ENCODE assay signal across 19 cellular contexts in genomic region chr5:59103303-59103702, GRCh38.
"Had no signal": no experiment of that assay in that cellular context is flagged by ENCODE, and none has a peak within 500 bp of the region (broad histone marks: within the 10 kb centered on the region; RNA-seq: fewer than 3 reads in every experiment).

No MANE protein-coding gene starts in this region.

- FAIRE-seq: colon had no signal

- H3K9ac ChIP-seq: neural progenitor cell had no signal

- H3K9me3 Mint-ChIP-seq: activated CD4-positive, alpha-beta memory T cell treated with anti-CD3 and anti-CD28 coated beads for 36 hours; activated naive CD8-positive, alpha-beta T cell treated with anti-CD3 and anti-CD28 coated beads, Interleukin-2, amount 10 ng/mL, durations not matched to agents 7 days and 5 days; neural progenitor cell had no signal

- H3K4me3 Mint-ChIP-seq: activated CD4-positive, alpha-beta memory T cell treated with anti-CD3 and anti-CD28 coated beads for 36 hours; activated naive CD8-positive, alpha-beta T cell treated with anti-CD3 and anti-CD28 coated beads, Interleukin-2, amount 10 ng/mL, durations not matched to agents 7 days and 5 days; activated T-helper 1 cell treated with anti-CD3 and anti-CD28 coated beads, Interleukin-12 subunit alpha, Interleukin-12 subunit beta, Interleukin-2, Interleukin-4 antibody, amounts not matched to agents 30 ng/mL and 10 ng/mL and 1 ng/mL, durations not matched to agents 14 hours and 24 hours and 36 hours; neural progenitor cell had no signal

- H3K27me3 Mint-ChIP-seq: activated CD4-positive, alpha-beta memory T cell treated with anti-CD3 and anti-CD28 coated beads for 36 hours had no signal

- H3K27ac ChIP-seq: body of pancreas, dorsolateral prefrontal cortex, heart right ventricle, left ventricle myocardium inferior, neural progenitor cell, right atrium auricular region, thoracic aorta had no signal

- DNase-seq: activated CD4-positive, alpha-beta memory T cell treated with anti-CD3 and anti-CD28 coated beads for 36 hours; activated naive CD8-positive, alpha-beta T cell treated with anti-CD3 and anti-CD28 coated beads, Interleukin-2, amount 10 ng/mL, durations not matched to agents 7 days and 5 days; activated T-cell treated with anti-CD3 and anti-CD28 coated beads for 4 hours; body of pancreas; caudate nucleus; dorsolateral prefrontal cortex; gastrocnemius medialis; heart right ventricle; kidney glomerular epithelial cell; left ventricle myocardium inferior; mammary epithelial cell; stimulated activated CD4-positive, alpha-beta T cell treated with anti-CD3 and anti-CD28 coated beads, Interleukin-15, amount 100 ng/mL, for 24 hours; stimulated activated CD4-positive, alpha-beta T cell treated with anti-CD3 and anti-CD28 coated beads, Interleukin-2, amount 100 ng/mL, for 48 hours had no signal

- ATAC-seq: body of pancreas, gastrocnemius medialis had no signal

- H3K4me3 ChIP-seq: body of pancreas, dorsolateral prefrontal cortex, gastrocnemius medialis, heart right ventricle, left ventricle myocardium inferior, neural progenitor cell, prostate gland, right atrium auricular region, thoracic aorta had no signal

- H3K27me3 ChIP-seq: body of pancreas, dorsolateral prefrontal cortex, gastrocnemius medialis, heart right ventricle, neural progenitor cell, right atrium auricular region had no signal

- H3K9me3 ChIP-seq: body of pancreas, gastrocnemius medialis, heart right ventricle, left ventricle myocardium inferior, prostate gland, right atrium auricular region, thoracic aorta had no signal

- H3K27ac Mint-ChIP-seq: activated CD4-positive, alpha-beta memory T cell treated with anti-CD3 and anti-CD28 coated beads for 36 hours; activated naive CD8-positive, alpha-beta T cell treated with anti-CD3 and anti-CD28 coated beads, Interleukin-2, amount 10 ng/mL, durations not matched to agents 7 days and 5 days; activated T-helper 1 cell treated with anti-CD3 and anti-CD28 coated beads, Interleukin-12 subunit alpha, Interleukin-12 subunit beta, Interleukin-2, Interleukin-4 antibody, amounts not matched to agents 30 ng/mL and 10 ng/mL and 1 ng/mL, durations not matched to agents 14 hours and 24 hours and 36 hours; neural progenitor cell had no signal

- H3K36me3 Mint-ChIP-seq: activated CD4-positive, alpha-beta memory T cell treated with anti-CD3 and anti-CD28 coated beads for 36 hours; neural progenitor cell had no signal

- H3K4me1 ChIP-seq: prostate gland had no signal

- H3K36me3 ChIP-seq: gastrocnemius medialis, heart right ventricle, left ventricle myocardium inferior, neural progenitor cell, prostate gland, right atrium auricular region, thoracic aorta had no signal

- H3K4me2 ChIP-seq: neural progenitor cell had no signal
